26 cellular contexts compared by ENCODE assay signal in the genomic region with DNA sequence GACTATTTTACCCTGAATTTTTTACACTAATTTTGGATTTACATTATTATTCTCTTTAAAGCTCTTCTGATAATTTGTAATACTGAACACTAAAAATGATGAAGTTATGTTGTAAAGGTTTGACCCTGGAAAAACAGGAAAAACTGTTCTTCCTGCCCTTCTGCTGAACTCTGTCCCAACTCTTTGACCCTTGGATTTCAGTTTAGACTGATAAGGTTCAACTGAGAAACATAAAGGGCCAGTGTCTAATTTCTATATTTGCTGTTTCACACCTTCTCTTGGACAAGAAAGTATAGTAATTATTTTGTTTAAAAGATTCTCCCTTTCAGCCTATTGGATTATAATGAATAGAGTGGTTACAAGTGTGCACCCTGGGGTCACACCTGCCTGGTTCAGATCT.
"Had no signal": no experiment of that assay in that cellular context is flagged by ENCODE, and none has a peak within 500 bp of the region (broad histone marks: within the 10 kb centered on the region; RNA-seq: fewer than 3 reads in every experiment).

No MANE protein-coding gene starts in this region.

- H3K27ac ChIP-seq: dorsolateral prefrontal cortex, esophagus muscularis mucosa, foreskin keratinocyte, heart left ventricle, left lung, pancreas, psoas muscle, stomach, suprapubic skin, tibial artery, upper lobe of right lung, VCaP had no signal

- ATAC-seq: foreskin keratinocyte; heart left ventricle; naive thymus-derived CD8-positive, alpha-beta T cell; psoas muscle; stimulated activated naive B cell treated with anti-CD40 and anti-IgM and Interleukin-4, amounts not matched to agents 10 μg/mL and 1 μg/mL and 100 μg/mL, for 72 hours; upper lobe of right lung had no signal

- DNase-seq: activated CD4-positive, alpha-beta T cell treated with anti-CD3 and anti-CD28 coated beads for 48 hours; activated CD4-positive, alpha-beta T cell treated with anti-CD3 and anti-CD28 coated beads, Interleukin-2, amount 50 U/mL, for 48 hours; activated CD8-positive, alpha-beta memory T cell treated with anti-CD3 and anti-CD28 coated beads for 24 hours; activated effector memory CD4-positive, alpha-beta T cell treated with Interleukin-2 at 50 U/mL for 16 hours; activated naive CD4-positive, alpha-beta T cell treated with Interleukin-2 at 50 U/mL for 16 hours; anterior cingulate cortex; dorsolateral prefrontal cortex; effector memory CD4-positive, alpha-beta T cell; foreskin keratinocyte; heart left ventricle; left lung; naive thymus-derived CD8-positive, alpha-beta T cell; nucleus accumbens; pancreas; psoas muscle; stimulated activated CD4-positive, alpha-beta T cell treated with anti-CD3 and anti-CD28 coated beads, Interleukin-15, amount 100 ng/mL, for 24 hours; stimulated activated CD4-positive, alpha-beta T cell treated with anti-CD3 and anti-CD28 coated beads, Interleukin-2, amount 100 ng/mL, for 24 hours; stimulated activated naive B cell treated with anti-CD40 and anti-IgM and Interleukin-4, amounts not matched to agents 10 μg/mL and 1 μg/mL and 100 μg/mL, for 72 hours; stomach; T-helper 1 cell; tibial artery; upper lobe of right lung had no signal

- H3K4me3 ChIP-seq: dorsolateral prefrontal cortex, esophagus muscularis mucosa, heart left ventricle, left lung, pancreas, psoas muscle, stomach, suprapubic skin, tibial artery, upper lobe of right lung had no signal

- H3K27me3 ChIP-seq: dorsolateral prefrontal cortex, esophagus muscularis mucosa, foreskin keratinocyte, heart left ventricle, left lung, pancreas, stomach, suprapubic skin, tibial artery, upper lobe of right lung had no signal

- H3K4me1 ChIP-seq: esophagus muscularis mucosa, left lung, pancreas, psoas muscle, suprapubic skin, tibial artery had no signal

- H3K9me3 ChIP-seq: pancreas, suprapubic skin had no signal

- FAIRE-seq: bronchial epithelial cell, pancreas had no signal

- H3K36me3 ChIP-seq: left lung, pancreas, suprapubic skin, upper lobe of right lung had no signal
